ENCODE assay signal across 8 cellular contexts in the genomic region with DNA sequence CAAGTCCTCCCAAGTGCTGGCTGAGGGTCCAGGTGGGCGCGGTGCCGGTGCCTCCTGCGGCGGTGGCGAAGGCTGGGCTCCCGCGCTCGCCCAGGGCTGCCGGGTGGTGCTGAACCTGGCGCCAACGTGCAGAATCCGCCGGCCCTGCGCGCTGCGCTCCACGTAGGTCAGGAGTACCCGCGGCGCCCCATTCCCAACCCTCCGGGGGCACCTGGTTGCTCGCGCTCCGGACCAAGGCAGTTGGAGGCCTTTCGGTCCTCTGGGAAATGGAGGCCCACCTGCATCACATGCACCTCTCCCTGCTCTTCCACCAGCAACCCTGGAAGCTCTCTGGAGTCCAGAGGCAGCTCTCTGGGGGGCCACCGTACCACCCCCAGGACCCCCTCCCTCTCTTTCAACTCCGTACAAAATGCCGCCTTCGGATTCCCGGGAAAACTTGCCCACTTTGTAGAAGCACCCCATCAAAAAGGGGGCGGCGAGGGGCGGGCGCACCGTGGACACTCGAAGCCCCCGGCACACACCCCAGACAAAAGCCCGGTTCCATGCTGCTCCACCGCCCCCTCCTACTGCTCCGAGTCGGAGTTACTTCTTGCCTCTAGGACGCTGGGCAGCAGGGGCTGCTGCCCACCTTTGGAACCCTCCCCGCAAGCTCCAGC. TPM values are rescaled to one million over a fixed set of nuclear protein-coding genes. Genes with fewer than 3 reads are reported as not detected.
DNase-seq lines count a peak whose midpoint lies in the region; ATAC-seq and TF ChIP-seq lines count a peak whose summit lies in the region.

No MANE protein-coding gene starts in this region.

- no peak for TF ChIP-seq CTCF in BE2C (IDR thresholded peaks at IDR 0.05; ENCODE audit: low read depth, low read length)
- no peak for TF ChIP-seq CTCF in left lung (IDR thresholded peaks at IDR 0.05)
- TF ChIP-seq CTCF in tibial nerve (IDR thresholded peaks at IDR 0.05) = no peak

- no peak for TF ChIP-seq EP300 in tibial nerve (IDR thresholded peaks at IDR 0.05)

- 0% methylated on average over 23 to 36 of the region's 44 CpGs for WGBS in tibial nerve, 2 donors

- H3K9me3 ChIP-seq in BE2C (no peaks in the 10 kb centered on the region), left lung (no peaks in the 10 kb centered on the region), tibial nerve (no peaks in the 10 kb centered on the region)

- no peak for TF ChIP-seq POLR2A in tibial nerve (IDR thresholded peaks at IDR 0.05)

- H3K4me1 ChIP-seq in BE2C = no peaks in the 10 kb centered on the region; the same call in 1 of the 2 replicates
- peaks cover 4 to 15% of the 10 kb centered on the region in 2 donors for H3K4me1 ChIP-seq in left lung
- H3K4me1 ChIP-seq in tibial nerve = peaks cover 0 to 20% (median 9%) of the 10 kb centered on the region in 4 donors

- H3K27me3 ChIP-seq in BE2C (no peaks in the 10 kb centered on the region), left lung (peaks cover 4 to 56% of the 10 kb centered on the region in 2 donors), tibial nerve (peaks cover 0 to 9% of the 10 kb centered on the region in 2 donors)

- ATAC-seq in GM19438 (IDR thresholded peaks at IDR 0.05; ENCODE audit: low read depth, unreplicated experiment) (peak; percentile 38), left lung (peak; percentile 79), HG03521 (IDR thresholded peaks at IDR 0.05; ENCODE audit: unreplicated experiment) (no peak)

- H3K36me3 ChIP-seq in BE2C (no peaks in the 10 kb centered on the region), left lung (no peaks in the 10 kb centered on the region), tibial nerve (no peaks in the 10 kb centered on the region)

- intact Hi-C loops in left lung (cut with DNase I) = no loop called here

- H3K27ac ChIP-seq in caudate nucleus (ENCODE audit: low read depth, low read length) (peak overlapping the region; percentile 58), left lung (no peak overlapping the region), tibial nerve (peak overlapping the region; percentile 44 to 74 (median 48))

- H3K4me3 ChIP-seq in BE2C (ENCODE audit: low read depth, low read length) = peak overlapping the region; percentile 77
- H3K4me3 ChIP-seq in left lung = peak overlapping the region; percentile 46 to 47
- peak overlapping the region; percentile 55 to 76 (median 63) for H3K4me3 ChIP-seq in tibial nerve

- DNase-seq in BE2C (peak; percentile 37), NCI-H2171 (lab: John Stamatoyannopoulos, UW) (peak; percentile 8), caudate nucleus (lab: John Stamatoyannopoulos, UW) (peak in 9 of 61 donors; percentile 3 to 46 (median 12)), left lung (peak; percentile 33 to 85), tibial nerve (ENCODE audit: low spot score in 2 of 2) (no peak), occipital lobe (lab: John Stamatoyannopoulos, UW) (no peak)

RNA-seq across cellular contexts. Expression of gene SLC16A9, which starts 0.7 kb away (rescaled TPM):
- polyA plus RNA-seq in BE2C (2012; ENCODE audit: insufficient read depth, insufficient read length, low read depth) = 0.48 TPM
- total RNA-seq in left lung (1 to 10 TPM; 1.5 to 2.0 TPM), tibial nerve (1 to 10 TPM in 2 of 4 donors, under 1 TPM in 2; 0.44 to 2.3 (median 1.3) TPM), occipital lobe (11.4 TPM)

RNA-seq across cellular contexts. Expression of gene MRLN, which starts 44.3 kb away (rescaled TPM):
- not detected for polyA plus RNA-seq in BE2C (2012; ENCODE audit: insufficient read depth, insufficient read length, low read depth)
- not detected for total RNA-seq in left lung
- not detected for total RNA-seq in tibial nerve
- total RNA-seq in occipital lobe = not detected

Comparison
In these comparisons a context has a peak if more than half of its experiments do, and no peak if none do; other contexts are left out.
1. DNase-seq: peak in BE2C (single experiment), NCI-H2171 (single experiment) and left lung (2 of 2); none in tibial nerve (0 of 2) and occipital lobe (single experiment).
2. H3K27ac ChIP-seq: peak in caudate nucleus (single experiment) and tibial nerve (4 of 4); none in left lung (0 of 2).
3. Peak in every context shown above with its lines, with median percentiles within 50 percentile points of each other: H3K4me3 ChIP-seq.